Comparison of ENCODE assay signal across 1 cellular context in the genomic region with DNA sequence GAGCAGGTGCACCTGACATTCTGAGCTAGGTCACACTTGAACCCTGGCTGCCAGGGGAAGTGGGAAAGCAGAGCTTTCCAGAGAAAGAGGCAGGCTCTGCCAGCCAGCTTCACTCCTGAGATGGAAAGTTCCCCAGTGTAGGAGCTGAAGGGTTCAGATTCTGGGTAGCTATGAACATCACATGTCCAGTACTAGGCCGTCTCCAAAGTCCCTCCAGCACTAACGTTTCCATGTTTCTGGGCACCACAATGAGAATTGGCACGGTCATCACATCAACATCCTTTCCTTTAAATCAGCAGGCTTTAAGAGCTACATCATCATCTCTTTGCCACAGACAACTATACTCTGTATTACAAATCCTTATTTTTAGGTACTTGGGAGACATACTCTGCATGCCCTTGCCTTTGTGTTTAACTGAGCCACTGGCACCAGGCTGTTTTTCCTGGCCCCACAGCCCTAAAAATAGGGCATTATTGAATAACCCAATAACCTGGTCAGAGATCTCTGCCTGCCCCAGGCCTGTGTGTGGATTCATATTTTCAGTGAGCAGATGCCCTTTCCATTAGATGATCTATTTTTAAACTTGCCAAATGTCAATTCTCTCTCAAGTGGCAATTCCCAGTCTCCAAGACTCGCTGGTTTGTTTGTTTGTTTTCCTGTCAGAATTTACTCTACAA.
TF ChIP-seq lines count a peak whose summit lies in the region.

No MANE protein-coding gene starts in this region.

TF ChIP-seq in SK-N-SH, 30 proteins besides CTCF, POLR2A, EP300 and RAD21 (continued from another document):
- TF ChIP-seq, protein P1, sequence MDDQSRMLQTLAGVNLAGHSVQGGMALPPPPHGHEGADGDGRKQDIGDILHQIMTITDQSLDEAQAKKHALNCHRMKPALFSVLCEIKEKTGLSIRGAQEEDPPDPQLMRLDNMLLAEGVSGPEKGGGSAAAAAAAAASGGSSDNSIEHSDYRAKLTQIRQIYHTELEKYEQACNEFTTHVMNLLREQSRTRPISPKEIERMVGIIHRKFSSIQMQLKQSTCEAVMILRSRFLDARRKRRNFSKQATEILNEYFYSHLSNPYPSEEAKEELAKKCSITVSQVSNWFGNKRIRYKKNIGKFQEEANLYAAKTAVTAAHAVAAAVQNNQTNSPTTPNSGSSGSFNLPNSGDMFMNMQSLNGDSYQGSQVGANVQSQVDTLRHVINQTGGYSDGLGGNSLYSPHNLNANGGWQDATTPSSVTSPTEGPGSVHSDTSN (IDR thresholded peaks at IDR 0.05) = no peak
- TF ChIP-seq GABPA (IDR thresholded peaks at IDR 0.05; ENCODE audit: low read depth) (no peak), POLR2AphosphoS5 (IDR thresholded peaks at IDR 0.05; ENCODE audit: low read depth, low read length) (no peak), JUND (IDR thresholded peaks at IDR 0.05) (no peak), TCF12 (IDR thresholded peaks at IDR 0.05) (no peak), TEAD4 (IDR thresholded peaks at IDR 0.05; ENCODE audit: borderline replicate concordance, insufficient read depth) (no peak), RCOR1 (IDR thresholded peaks at IDR 0.05; ENCODE audit: low read length) (no peak), TAF1 (IDR thresholded peaks at IDR 0.05; ENCODE audit: borderline replicate concordance, low read depth, low read length) (no peak), MXI1 (IDR thresholded peaks at IDR 0.05; ENCODE audit: low read depth, low read length) (no peak)
- TF ChIP-seq, protein P2, sequence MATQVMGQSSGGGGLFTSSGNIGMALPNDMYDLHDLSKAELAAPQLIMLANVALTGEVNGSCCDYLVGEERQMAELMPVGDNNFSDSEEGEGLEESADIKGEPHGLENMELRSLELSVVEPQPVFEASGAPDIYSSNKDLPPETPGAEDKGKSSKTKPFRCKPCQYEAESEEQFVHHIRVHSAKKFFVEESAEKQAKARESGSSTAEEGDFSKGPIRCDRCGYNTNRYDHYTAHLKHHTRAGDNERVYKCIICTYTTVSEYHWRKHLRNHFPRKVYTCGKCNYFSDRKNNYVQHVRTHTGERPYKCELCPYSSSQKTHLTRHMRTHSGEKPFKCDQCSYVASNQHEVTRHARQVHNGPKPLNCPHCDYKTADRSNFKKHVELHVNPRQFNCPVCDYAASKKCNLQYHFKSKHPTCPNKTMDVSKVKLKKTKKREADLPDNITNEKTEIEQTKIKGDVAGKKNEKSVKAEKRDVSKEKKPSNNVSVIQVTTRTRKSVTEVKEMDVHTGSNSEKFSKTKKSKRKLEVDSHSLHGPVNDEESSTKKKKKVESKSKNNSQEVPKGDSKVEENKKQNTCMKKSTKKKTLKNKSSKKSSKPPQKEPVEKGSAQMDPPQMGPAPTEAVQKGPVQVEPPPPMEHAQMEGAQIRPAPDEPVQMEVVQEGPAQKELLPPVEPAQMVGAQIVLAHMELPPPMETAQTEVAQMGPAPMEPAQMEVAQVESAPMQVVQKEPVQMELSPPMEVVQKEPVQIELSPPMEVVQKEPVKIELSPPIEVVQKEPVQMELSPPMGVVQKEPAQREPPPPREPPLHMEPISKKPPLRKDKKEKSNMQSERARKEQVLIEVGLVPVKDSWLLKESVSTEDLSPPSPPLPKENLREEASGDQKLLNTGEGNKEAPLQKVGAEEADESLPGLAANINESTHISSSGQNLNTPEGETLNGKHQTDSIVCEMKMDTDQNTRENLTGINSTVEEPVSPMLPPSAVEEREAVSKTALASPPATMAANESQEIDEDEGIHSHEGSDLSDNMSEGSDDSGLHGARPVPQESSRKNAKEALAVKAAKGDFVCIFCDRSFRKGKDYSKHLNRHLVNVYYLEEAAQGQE (IDR thresholded peaks at IDR 0.05; ENCODE audit: low read depth, low read length) = no peak
- TF ChIP-seq, protein P3, sequence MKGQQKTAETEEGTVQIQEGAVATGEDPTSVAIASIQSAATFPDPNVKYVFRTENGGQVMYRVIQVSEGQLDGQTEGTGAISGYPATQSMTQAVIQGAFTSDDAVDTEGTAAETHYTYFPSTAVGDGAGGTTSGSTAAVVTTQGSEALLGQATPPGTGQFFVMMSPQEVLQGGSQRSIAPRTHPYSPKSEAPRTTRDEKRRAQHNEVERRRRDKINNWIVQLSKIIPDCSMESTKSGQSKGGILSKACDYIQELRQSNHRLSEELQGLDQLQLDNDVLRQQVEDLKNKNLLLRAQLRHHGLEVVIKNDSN (IDR thresholded peaks at IDR 0.05; ENCODE audit: borderline replicate concordance, low read depth) = no peak
